14 cellular contexts compared by ENCODE assay signal in genomic region chr1:91710261-91710660, GRCh38.
"Had no signal": no experiment of that assay in that cellular context is flagged by ENCODE, and none has a peak within 500 bp of the region (broad histone marks: within the 10 kb centered on the region; RNA-seq: fewer than 3 reads in every experiment).

No MANE protein-coding gene starts in this region.

- H3K27me3 ChIP-seq: gastrocnemius medialis, hepatocyte, tibial artery had no signal

- DNase-seq: activated CD4-positive, alpha-beta T cell treated with anti-CD3 and anti-CD28 coated beads for 48 hours; activated CD8-positive, alpha-beta memory T cell treated with anti-CD3 and anti-CD28 coated beads, Interleukin-2, amount 50 U/mL, for 48 hours; activated CD8-positive, alpha-beta T cell treated with anti-CD3 and anti-CD28 coated beads, Interleukin-2, amount 10 ng/mL, durations not matched to agents 7 days and 5 days; activated naive CD4-positive, alpha-beta T cell; gastrocnemius medialis; naive B cell; stimulated activated CD4-positive, alpha-beta T cell treated with anti-CD3 and anti-CD28 coated beads, Interleukin-4, amount 100 ng/mL, for 1 hour; stimulated activated CD8-positive, alpha-beta memory T cell treated with anti-CD3 and anti-CD28 coated beads, Interleukin-4, amount 100 ng/mL, for 48 hours; T-helper 17 cell; tibial artery had no signal

- H3K4me2 ChIP-seq: hepatocyte had no signal

- H3K9me3 ChIP-seq: gastrocnemius medialis, tibial artery had no signal

- H3K9me3 Mint-ChIP-seq: mesothelial cell of epicardium, naive B cell, WTC11 had no signal

- H3K36me3 Mint-ChIP-seq: naive B cell, WTC11 had no signal

- H3K27ac Mint-ChIP-seq: activated CD8-positive, alpha-beta T cell treated with anti-CD3 and anti-CD28 coated beads, Interleukin-2, amount 10 ng/mL, durations not matched to agents 7 days and 5 days; mesothelial cell of epicardium; naive B cell; WTC11 had no signal

- H3K27ac ChIP-seq: hepatocyte, tibial artery had no signal

- H3K4me3 ChIP-seq: hepatocyte, tibial artery had no signal

- ATAC-seq: activated CD8-positive, alpha-beta T cell treated with anti-CD3 and anti-CD28 coated beads, Interleukin-2, amount 10 ng/mL, durations not matched to agents 7 days and 5 days; gastrocnemius medialis; SK-N-SH treated with all-trans-retinoic acid at 6 μM for 48 hours; T-helper 17 cell; WTC11 had no signal

- H2AFZ ChIP-seq: hepatocyte had no signal

- H3K4me3 Mint-ChIP-seq: activated CD8-positive, alpha-beta T cell treated with anti-CD3 and anti-CD28 coated beads, Interleukin-2, amount 10 ng/mL, durations not matched to agents 7 days and 5 days; mesothelial cell of epicardium; naive B cell; T-helper 17 cell; WTC11 had no signal
